In the genomic region with DNA sequence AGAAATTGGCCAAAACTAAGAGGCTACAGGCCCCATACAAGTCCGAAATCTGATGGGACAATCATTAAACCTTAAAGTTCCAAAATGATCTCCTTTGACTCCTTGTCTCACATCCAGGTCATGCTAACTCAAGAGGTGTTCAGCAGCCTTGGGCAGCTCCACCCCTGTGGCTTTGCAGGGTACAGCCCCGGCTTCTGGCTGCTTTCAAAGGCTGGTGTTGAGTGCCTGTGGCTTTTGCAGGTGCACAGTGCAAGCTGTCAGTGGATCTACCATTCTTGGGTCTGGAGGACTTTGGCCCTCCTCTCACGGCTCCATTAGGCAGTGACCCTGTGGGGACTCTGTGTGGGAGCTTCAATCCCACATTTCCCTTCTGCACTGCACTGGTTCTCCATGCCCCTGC, we compare ENCODE assay signal across 14 cellular contexts.
DNase-seq lines count a peak whose midpoint lies in the region; ATAC-seq and TF ChIP-seq lines count a peak whose summit lies in the region.
"Had no signal": no experiment of that assay in that cellular context is flagged by ENCODE, and none has a peak within 500 bp of the region (broad histone marks: within the 10 kb centered on the region; RNA-seq: fewer than 3 reads in every experiment).

No MANE protein-coding gene starts in this region.

- no peaks in the 10 kb centered on the region for H3K4me1 Mint-ChIP-seq in endodermal cell
- no peaks in the 10 kb centered on the region for H3K4me1 Mint-ChIP-seq in stimulated activated memory B cell treated with anti-CD40 and anti-IgM and Interleukin-4, amounts not matched to agents 10 μg/mL and 1 μg/mL and 100 μg/mL, for 72 hours
- H3K4me1 Mint-ChIP-seq: CD4-positive, alpha-beta memory T cell had no signal

- H3K79me2 ChIP-seq in MM.1S (ENCODE audit: low read length) = no peaks in the 10 kb centered on the region

- H3K27me3 ChIP-seq in MM.1S (replicated peaks; ENCODE audit: insufficient read depth, low read length) (no peaks in the 10 kb centered on the region), endodermal cell (ENCODE audit: control insufficient read depth, insufficient read depth, low read length, poor library complexity, severe bottlenecking) (no peaks in the 10 kb centered on the region)

- WGBS in endodermal cell (ENCODE audit: insufficient coverage in 1 of 2, insufficient read length in 1 of 2), 2 experiments = 86 to 100% methylated on average over 3 of the region's 3 CpGs

- peak; percentile 18 for DNase-seq in MM.1S
- peak; percentile 46 for DNase-seq in endodermal cell
- DNase-seq in cerebellar cortex (ENCODE audit: low spot score) = no peak
- DNase-seq in GOT3 (lab: John Stamatoyannopoulos, UW) = no peak
- DNase-seq: C1 segment of cervical spinal cord; Calu3; CD4-positive, alpha-beta memory T cell; COR-L47; DND-41; GM23248; H7; HCEC 1CT had no signal

- no peak overlapping the region for H3K9ac ChIP-seq in MM.1S (ENCODE audit: low read length)
- no peak overlapping the region for H3K9ac ChIP-seq in endodermal cell (ENCODE audit: extremely low read depth, low read length, poor library complexity, severe bottlenecking)
- H3K9ac ChIP-seq: GM23248 had no signal

- no peaks in the 10 kb centered on the region for H3K27me3 Mint-ChIP-seq in endodermal cell (ENCODE audit: insufficient read depth)
- no peaks in the 10 kb centered on the region for H3K27me3 Mint-ChIP-seq in stimulated activated memory B cell treated with anti-CD40 and anti-IgM and Interleukin-4, amounts not matched to agents 10 μg/mL and 1 μg/mL and 100 μg/mL, for 72 hours
- H3K27me3 Mint-ChIP-seq: CD4-positive, alpha-beta memory T cell had no signal

- H3K9me3 ChIP-seq in MM.1S (replicated peaks; ENCODE audit: insufficient read depth, low read length) (no peaks in the 10 kb centered on the region), endodermal cell (ENCODE audit: control insufficient read depth, low read length) (no peaks in the 10 kb centered on the region)

- H3K4me2 ChIP-seq in MM.1S (ENCODE audit: low read depth, low read length) = no peak overlapping the region

- H3K4me1 ChIP-seq in MM.1S (ENCODE audit: low read length) (no peaks in the 10 kb centered on the region), endodermal cell (ENCODE audit: control insufficient read depth, insufficient read depth, low read length) (no peaks in the 10 kb centered on the region)

- H3K27ac ChIP-seq in MM.1S (ENCODE audit: low read length) = no peak overlapping the region
- no peak overlapping the region for H3K27ac ChIP-seq in endodermal cell (ENCODE audit: low read depth, low read length)
- H3K27ac ChIP-seq: GM23248 had no signal

- no peaks in the 10 kb centered on the region for H3K36me3 ChIP-seq in MM.1S (replicated peaks; ENCODE audit: insufficient read depth, low read length)
- no peaks in the 10 kb centered on the region for H3K36me3 ChIP-seq in endodermal cell (ENCODE audit: control insufficient read depth, insufficient read depth, low read length)

- no peaks in the 10 kb centered on the region for H3K9me3 Mint-ChIP-seq in endodermal cell
- H3K9me3 Mint-ChIP-seq in stimulated activated memory B cell treated with anti-CD40 and anti-IgM and Interleukin-4, amounts not matched to agents 10 μg/mL and 1 μg/mL and 100 μg/mL, for 72 hours = no peaks in the 10 kb centered on the region

- ATAC-seq in stimulated activated memory B cell treated with anti-CD40 and anti-IgM and Interleukin-4, amounts not matched to agents 10 μg/mL and 1 μg/mL and 100 μg/mL, for 72 hours = peak; percentile 22
- no peak for ATAC-seq in HG03378 (IDR thresholded peaks at IDR 0.05; ENCODE audit: unreplicated experiment)

- H3K27ac Mint-ChIP-seq in endodermal cell = no peak overlapping the region
- H3K27ac Mint-ChIP-seq in stimulated activated memory B cell treated with anti-CD40 and anti-IgM and Interleukin-4, amounts not matched to agents 10 μg/mL and 1 μg/mL and 100 μg/mL, for 72 hours = no peak overlapping the region
- H3K27ac Mint-ChIP-seq: CD4-positive, alpha-beta memory T cell had no signal

- no peak overlapping the region for H3K4me3 Mint-ChIP-seq in endodermal cell
- H3K4me3 Mint-ChIP-seq in stimulated activated memory B cell treated with anti-CD40 and anti-IgM and Interleukin-4, amounts not matched to agents 10 μg/mL and 1 μg/mL and 100 μg/mL, for 72 hours = no peak overlapping the region
- H3K4me3 Mint-ChIP-seq: CD4-positive, alpha-beta memory T cell had no signal

- TF ChIP-seq CTCF in MM.1S (IDR thresholded peaks at IDR 0.05; ENCODE audit: low read length) (no peak), endodermal cell (conservative IDR thresholded peaks at IDR 0.05) (no peak)

- no peak overlapping the region for H3K4me3 ChIP-seq in MM.1S (ENCODE audit: low read length)
- H3K4me3 ChIP-seq in endodermal cell (ENCODE audit: low read length) = no peak overlapping the region
- H3K4me3 ChIP-seq: GM23248 had no signal

- no peak overlapping the region for H2AFZ ChIP-seq in MM.1S (ENCODE audit: low read length)
- H2AFZ ChIP-seq: GM23248 had no signal

- no peaks in the 10 kb centered on the region for H3K9me2 ChIP-seq in MM.1S (replicated peaks; ENCODE audit: insufficient read depth, low read length)

- H3F3A ChIP-seq in MM.1S (ENCODE audit: insufficient read depth, low read length) = no peaks in the 10 kb centered on the region

- H4K20me1 ChIP-seq in MM.1S (ENCODE audit: insufficient read depth, low read length) = no peaks in the 10 kb centered on the region

- no peaks in the 10 kb centered on the region for H3K36me3 Mint-ChIP-seq in endodermal cell (ENCODE audit: low read depth)
- H3K36me3 Mint-ChIP-seq in stimulated activated memory B cell treated with anti-CD40 and anti-IgM and Interleukin-4, amounts not matched to agents 10 μg/mL and 1 μg/mL and 100 μg/mL, for 72 hours = no peaks in the 10 kb centered on the region
- H3K36me3 Mint-ChIP-seq: CD4-positive, alpha-beta memory T cell had no signal

Comparison
In these comparisons a context has a peak if more than half of its experiments do, and no peak if none do; other contexts are left out.
1. DNase-seq: peak in MM.1S (single experiment) and endodermal cell (single experiment); none in cerebellar cortex (single experiment) and GOT3 (single experiment).